ENCODE assay signal across 6 cellular contexts in genomic region chr3:49328350-49328749, GRCh38. TPM values are rescaled to one million over a fixed set of nuclear protein-coding genes. Genes with fewer than 3 reads are reported as not detected.
DNase-seq lines count a peak whose midpoint lies in the region; ATAC-seq and TF ChIP-seq lines count a peak whose summit lies in the region.
"Not testable (repeated sequence)": the region's sequence is repeated elsewhere in the genome, so short reads cannot be mapped to it uniquely, and the experiment has no call there.

No MANE protein-coding gene starts in this region.

- in situ Hi-C loops in mammary epithelial cell (cut with MboI; ENCODE audit: low sequenced_read_pairs in 2 of 2), result not testable (repeated sequence)

- TF ChIP-seq CTCF in HFFc6 (IDR thresholded peaks at IDR 0.05); RWPE2 (IDR thresholded peaks at IDR 0.05; ENCODE audit: poor library complexity, severe bottlenecking); mammary epithelial cell (conservative IDR thresholded peaks at IDR 0.05 in 1 of 2, IDR thresholded peaks at IDR 0.05 in 1 of 2; ENCODE audit: extremely low read depth in 1 of 2, insufficient read depth in 1 of 2, low read depth in 1 of 2, low read length in 2 of 2); neutrophil (IDR thresholded peaks at IDR 0.05): not testable (repeated sequence)

- H3K4me3 ChIP-seq in RWPE2 (ENCODE audit: severe bottlenecking); mammary epithelial cell (replicated peaks in 1 of 3; ENCODE audit: insufficient read depth in 1 of 3, low read depth in 2 of 3, low read length in 3 of 3); neutrophil (ENCODE audit: low read depth in 1 of 2, low read length in 1 of 2): not testable (repeated sequence)

- not testable (repeated sequence) for H4K20me1 ChIP-seq in mammary epithelial cell (ENCODE audit: insufficient read depth, low read length)

- intact Hi-C loops in activated naive CD4-positive, alpha-beta T cell treated with anti-CD3 and anti-CD28 coated beads for 36 hours (cut with micrococcal nuclease), result not testable (repeated sequence)
- intact Hi-C loops in mammary epithelial cell (cut with micrococcal nuclease), result loop anchor here (1.0 kb wide), 1 partner anchor 121 kb away; no protein-coding TSS in a partner anchor

- not testable (repeated sequence) for H2AFZ ChIP-seq in mammary epithelial cell (ENCODE audit: low read depth, low read length)

- not testable (repeated sequence) for H3K9me3 ChIP-seq in RWPE2 (ENCODE audit: severe bottlenecking); mammary epithelial cell (replicated peaks; ENCODE audit: insufficient read depth, low read length); neutrophil

- H3K79me2 ChIP-seq in mammary epithelial cell (ENCODE audit: insufficient read depth, low read length), result peaks cover 40% of the 10 kb centered on the region

- H3K4me2 ChIP-seq in mammary epithelial cell (ENCODE audit: insufficient read depth, low read depth, low read length), result not testable (repeated sequence)

- H3K27ac ChIP-seq in RWPE2 (ENCODE audit: poor library complexity, severe bottlenecking) (peak overlapping the region; percentile 17), epithelial cell of prostate (peak overlapping the region; percentile 53), neutrophil (peak overlapping the region; percentile 48)
- H3K27ac ChIP-seq in mammary epithelial cell (ENCODE audit: insufficient read depth, low read depth, low read length), result not testable (repeated sequence)

- ATAC-seq in RWPE2 (ENCODE audit: low read depth), result 0 out of 3 replicates have a peak, but pooled peaks have one; percentile 21

- peak overlapping the region; percentile 14; the same call in 1 of the 2 replicates for H3K27ac Mint-ChIP-seq in HFFc6
- peak overlapping the region; percentile 5 for H3K27ac Mint-ChIP-seq in activated naive CD4-positive, alpha-beta T cell treated with anti-CD3 and anti-CD28 coated beads for 36 hours

- H3K27me3 ChIP-seq in RWPE2 (ENCODE audit: insufficient read depth, poor library complexity, severe bottlenecking); mammary epithelial cell (ENCODE audit: insufficient read depth, low read length); neutrophil: not testable (repeated sequence)

- H3K9ac ChIP-seq in mammary epithelial cell (ENCODE audit: insufficient read depth, low read length), result not testable (repeated sequence)

- not testable (repeated sequence) for H3K4me3 Mint-ChIP-seq in HFFc6; activated naive CD4-positive, alpha-beta T cell treated with anti-CD3 and anti-CD28 coated beads for 36 hours

- H3K9me3 Mint-ChIP-seq in HFFc6; activated naive CD4-positive, alpha-beta T cell treated with anti-CD3 and anti-CD28 coated beads for 36 hours: not testable (repeated sequence)

- dilution Hi-C loops in mammary epithelial cell (cut with HindIII; ENCODE audit: low sequenced_read_pairs), result loop anchor here (5.0 to 10.0 kb wide), 2 partner anchors 71 to 96 kb away; partner anchors contain the start of genes AMT and NICN1

- not testable (repeated sequence) for H3K27me3 Mint-ChIP-seq in HFFc6 (ENCODE audit: insufficient read depth); activated naive CD4-positive, alpha-beta T cell treated with anti-CD3 and anti-CD28 coated beads for 36 hours (ENCODE audit: low read depth)

- H3K4me1 ChIP-seq in RWPE2 (ENCODE audit: insufficient read depth, poor library complexity, severe bottlenecking); mammary epithelial cell (ENCODE audit: insufficient read depth, low read length): not testable (repeated sequence)
- peaks cover 13 to 15% of the 10 kb centered on the region in 2 experiments for H3K4me1 ChIP-seq in neutrophil (ENCODE audit: control insufficient read depth in 1 of 2, insufficient read depth in 1 of 2, low read depth in 1 of 2, low read length in 1 of 2)

- WGBS in mammary epithelial cell (ENCODE audit: low coverage, missing lambda C conversion rate), result 6% methylated on average over 2 of the region's 2 CpGs

- H3K4me1 Mint-ChIP-seq in HFFc6 (ENCODE audit: low read depth); activated naive CD4-positive, alpha-beta T cell treated with anti-CD3 and anti-CD28 coated beads for 36 hours (ENCODE audit: low read depth): not testable (repeated sequence)

- CTCF ChIA-PET in activated naive CD4-positive, alpha-beta T cell treated with anti-CD3 and anti-CD28 coated beads for 36 hours (lab: Charles Lee); mammary epithelial cell (lab: Charles Lee; ENCODE audit: low non-redundant PET): not testable (repeated sequence)

- H3K36me3 Mint-ChIP-seq in HFFc6 (ENCODE audit: low read depth), result peaks cover 28% of the 10 kb centered on the region
- peaks cover 32% of the 10 kb centered on the region for H3K36me3 Mint-ChIP-seq in activated naive CD4-positive, alpha-beta T cell treated with anti-CD3 and anti-CD28 coated beads for 36 hours (ENCODE audit: low read depth)

- H3K36me3 ChIP-seq in RWPE2 (ENCODE audit: low read depth) (peaks cover 98% of the 10 kb centered on the region), mammary epithelial cell (ENCODE audit: insufficient read depth, low read length) (peaks cover 35% of the 10 kb centered on the region), neutrophil (peaks cover 93% of the 10 kb centered on the region)

- DNase-seq in HFFc6; RWPE2 (ENCODE audit: low spot score); activated naive CD4-positive, alpha-beta T cell treated with anti-CD3 and anti-CD28 coated beads for 36 hours; epithelial cell of prostate (ENCODE audit: low read depth, low spot score): not testable (repeated sequence)
- peak; percentile 27 for DNase-seq in mammary epithelial cell

- not testable (repeated sequence) for BruUV-seq in mammary epithelial cell (replicated peaks; lab: Mats Ljungman, UMichigan)

RNA-seq across cellular contexts. Expression of gene USP4, which starts 11.5 kb away (rescaled TPM):
- total RNA-seq in HFFc6 (2021; fragmentation: NEBNext Ultra II Directional; extraction: Animal tissue kit (Norgen Biotek cat#: 25700)), result 10 to 100 TPM; 41.4 to 48.3 (median 44.8) TPM
- total RNA-seq in activated naive CD4-positive, alpha-beta T cell treated with anti-CD3 and anti-CD28 coated beads for 36 hours, result 10 to 100 TPM; 68.0 to 69.7 TPM
- total RNA-seq in mammary epithelial cell, result 10 to 100 TPM; 19.0 to 54.6 TPM
- 34.1 TPM for polyA plus RNA-seq in mammary epithelial cell
- polyA minus RNA-seq in mammary epithelial cell, result 60.7 TPM

RNA-seq across cellular contexts. Expression of gene GPX1, which starts 29.8 kb away (rescaled TPM):
- total RNA-seq in HFFc6 (2021; fragmentation: NEBNext Ultra II Directional; extraction: Animal tissue kit (Norgen Biotek cat#: 25700)), result 100 to 1,000 TPM; 359 to 607 (median 548) TPM
- total RNA-seq in activated naive CD4-positive, alpha-beta T cell treated with anti-CD3 and anti-CD28 coated beads for 36 hours, result 100 to 1,000 TPM; 198 to 202 TPM
- total RNA-seq in mammary epithelial cell, result 100 to 1,000 TPM; 275 to 607 TPM
- polyA plus RNA-seq in mammary epithelial cell, result 776 TPM
- polyA minus RNA-seq in mammary epithelial cell, result 167 TPM

RNA-seq across cellular contexts. Expression of gene C3orf62, which starts 51.3 kb away (rescaled TPM):
- total RNA-seq in HFFc6 (2021; fragmentation: NEBNext Ultra II Directional; extraction: Animal tissue kit (Norgen Biotek cat#: 25700)), result 1 to 10 TPM; 2.4 to 3.5 (median 2.9) TPM
- total RNA-seq in activated naive CD4-positive, alpha-beta T cell treated with anti-CD3 and anti-CD28 coated beads for 36 hours, result 1 to 10 TPM; 1.7 TPM
- total RNA-seq in mammary epithelial cell, result 1 to 10 TPM; 2.3 to 5.7 TPM
- polyA plus RNA-seq in mammary epithelial cell, result 2.4 TPM
- 7.5 TPM for polyA minus RNA-seq in mammary epithelial cell
